Comparison of ENCODE assay signal across 8 cellular contexts in the genomic region with DNA sequence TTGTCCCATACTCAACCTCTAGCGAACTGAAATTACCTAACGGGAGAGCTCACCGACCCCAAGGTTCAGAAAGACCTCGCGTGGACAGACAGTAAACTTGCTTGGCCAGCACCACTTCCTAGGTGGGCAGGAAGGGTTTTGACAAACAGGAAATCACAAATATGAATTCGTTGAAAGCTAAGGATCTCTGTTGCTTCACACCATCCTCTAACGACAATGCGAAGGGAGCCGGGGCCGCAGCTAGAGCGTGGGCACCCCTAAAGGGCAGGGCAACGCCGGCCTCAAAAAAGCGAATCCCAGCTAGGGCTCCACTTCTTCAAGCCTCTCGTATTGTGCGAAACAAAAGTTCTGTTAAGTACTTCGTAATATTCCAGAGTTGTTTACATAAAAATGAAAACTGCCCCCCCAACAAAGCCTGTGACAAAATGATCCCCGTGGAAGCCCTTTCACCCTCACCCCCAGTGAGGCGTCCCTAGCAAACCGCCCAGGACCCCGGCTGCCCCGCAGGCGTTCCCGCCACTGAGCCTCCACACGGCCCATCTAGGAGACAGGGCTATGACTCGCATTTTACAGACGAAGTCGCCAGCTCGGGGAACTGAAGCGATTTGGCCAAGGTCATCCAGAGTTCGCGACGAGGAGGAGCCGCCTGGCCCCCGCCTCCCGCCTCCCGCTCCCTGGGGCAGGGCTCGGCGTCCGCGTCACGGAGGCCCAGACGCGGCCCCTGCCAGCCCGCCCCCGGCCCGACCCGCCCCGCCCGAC. TPM values are rescaled to one million over a fixed set of nuclear protein-coding genes. Genes with fewer than 3 reads are reported as not detected.
DNase-seq lines count a peak whose midpoint lies in the region; ATAC-seq, FAIRE-seq and TF ChIP-seq lines count a peak whose summit lies in the region.

No MANE protein-coding gene starts in this region.

- peaks cover 40% of the 10 kb centered on the region for H3K4me1 ChIP-seq in HepG2 (ENCODE audit: insufficient read depth, low read length)

- no peak overlapping the region for H2AFZ ChIP-seq in HepG2 (ENCODE audit: low read length)

- H3K27ac ChIP-seq in coronary artery (peak overlapping the region; percentile 95 to 99), HepG2 (ENCODE audit: extremely low read length, insufficient read depth, low read length) (peak overlapping the region; percentile 71)

- H3K9me3 ChIP-seq in HepG2 (ENCODE audit: low read length) = no peaks in the 10 kb centered on the region

- 3% methylated on average over 18 of the region's 50 CpGs for WGBS in HepG2 (ENCODE audit: low lambda C conversion rate)

- peak overlapping the region; percentile 100 for H3K4me2 ChIP-seq in HepG2 (ENCODE audit: low read depth, low read length)

- peak overlapping the region; percentile 97 for H3K27ac Mint-ChIP-seq in activated CD4-positive, alpha-beta T cell treated with anti-CD3 and anti-CD28 coated beads, Interleukin-2, amount 10 ng/mL, durations not matched to agents 24 days and 14 days

- CTCF ChIA-PET in HepG2 (lab: Yijun Ruan, JAX; ENCODE audit: low intra/inter-chr PET ratio, low total read pairs) = no interaction called here

- peak overlapping the region; percentile 74 for H3K9ac ChIP-seq in HepG2 (ENCODE audit: insufficient read depth, low read depth, low read length)

- TF ChIP-seq POLR2A in HepG2 (IDR thresholded peaks at IDR 0.05; ENCODE audit: insufficient read depth in 1 of 2, low read depth in 2 of 2, low read length in 2 of 2) = peak in 1 of 2 experiments; percentile 30; a peak in 2 of 4 replicates

- POLR2A ChIA-PET in HepG2 (lab: Yijun Ruan, JAX) = interaction anchor here (0.7 to 1.9 kb wide), 12 partner anchors 18 to 124 kb away, joined by 3 to 7 read pairs (median 4); a partner anchor contains a TSS

- no peaks in the 10 kb centered on the region; a peak in 1 of 5 replicates for H3K27me3 ChIP-seq in HepG2 (ENCODE audit: control insufficient read depth in 1 of 2, insufficient read depth in 2 of 2, low read length in 2 of 2)

- peaks cover 24% of the 10 kb centered on the region for H3K4me1 Mint-ChIP-seq in activated CD4-positive, alpha-beta T cell treated with anti-CD3 and anti-CD28 coated beads, Interleukin-2, amount 10 ng/mL, durations not matched to agents 24 days and 14 days

- TF ChIP-seq EP300 in HepG2 (IDR thresholded peaks at IDR 0.05; ENCODE audit: low read depth in 2 of 2, low read length in 2 of 2) = 0 out of 4 replicates have a peak, but pooled peaks of 1 of the 2 experiments have one; percentile 22
- no peak for TF ChIP-seq EP300 in HepG2 (CRISPR knock-in tag; IDR thresholded peaks at IDR 0.05; ENCODE audit: borderline replicate concordance)

- in situ Hi-C loops in HepG2 (cut with HindIII; ENCODE audit: extremely low pct_ligation_motif_present, low pct_unique_long_range_greater_than_20kb) = no loop called here

- peaks cover 31% of the 10 kb centered on the region for H3K36me3 Mint-ChIP-seq in activated CD4-positive, alpha-beta T cell treated with anti-CD3 and anti-CD28 coated beads, Interleukin-2, amount 10 ng/mL, durations not matched to agents 24 days and 14 days (ENCODE audit: low read depth)

- FAIRE-seq in HepG2 (lab: Jason Lieb, UNC) = no peak

- TF ChIP-seq CTCF in coronary artery (IDR thresholded peaks at IDR 0.05) (no peak), HepG2 (CRISPR knock-in tag; IDR thresholded peaks at IDR 0.05) (no peak)

- peaks cover 1 to 23% of the 10 kb centered on the region in 2 experiments; a peak in 4 of 5 replicates for H3K36me3 ChIP-seq in HepG2 (replicated peaks in 1 of 2; ENCODE audit: control insufficient read depth in 1 of 2, insufficient read depth in 2 of 2, low read length in 2 of 2)

- no peaks in the 10 kb centered on the region for H3K9me3 Mint-ChIP-seq in activated CD4-positive, alpha-beta T cell treated with anti-CD3 and anti-CD28 coated beads, Interleukin-2, amount 10 ng/mL, durations not matched to agents 24 days and 14 days

- H3K27me3 Mint-ChIP-seq in activated CD4-positive, alpha-beta T cell treated with anti-CD3 and anti-CD28 coated beads, Interleukin-2, amount 10 ng/mL, durations not matched to agents 24 days and 14 days = peaks cover 3% of the 10 kb centered on the region

- ATAC-seq in HG02943 (IDR thresholded peaks at IDR 0.05; ENCODE audit: low read depth, unreplicated experiment) (peak; percentile 61), HepG2 (peak; percentile 87)

- intact Hi-C loops in activated CD4-positive, alpha-beta T cell treated with anti-CD3 and anti-CD28 coated beads, Interleukin-2, amount 10 ng/mL, durations not matched to agents 24 days and 14 days (cut with micrococcal nuclease) = loop anchor here (1.0 to 5.0 kb wide), 6 partner anchors 35 to 221 kb away; a partner anchor contains a TSS
- intact Hi-C loops in HepG2 (cut with micrococcal nuclease; ENCODE audit: unreplicated experiment) = loop anchor here (5.0 kb wide), 2 partner anchors 35 to 180 kb away; a partner anchor contains a TSS

- H4K20me1 ChIP-seq in HepG2 (ENCODE audit: insufficient read depth, low read length) = no peaks in the 10 kb centered on the region

- no TSS peak for BruUV-seq in HepG2 (replicated peaks; lab: Mats Ljungman, UMichigan)

- peak overlapping the region; percentile 97 for H3K4me3 Mint-ChIP-seq in activated CD4-positive, alpha-beta T cell treated with anti-CD3 and anti-CD28 coated beads, Interleukin-2, amount 10 ng/mL, durations not matched to agents 24 days and 14 days

- DNase-seq in NCI-H82 (lab: John Stamatoyannopoulos, UW) (peak; percentile 83), NCI-H82 treated with DMSO at 0.1 percent for 48 hours (lab: John Stamatoyannopoulos, UW; ENCODE audit: unreplicated experiment) (no peak), NCI-H2196 treated with DMSO at 0.1 percent for 48 hours (lab: John Stamatoyannopoulos, UW; ENCODE audit: unreplicated experiment) (peak; percentile 46), coronary artery (ENCODE audit: low spot score) (peak; percentile 96), HepG2 (ENCODE audit: low spot score) (peak; percentile 85)
- peak; percentile 95 for DNase-seq in activated CD4-positive, alpha-beta T cell treated with anti-CD3 and anti-CD28 coated beads, Interleukin-2, amount 10 ng/mL, durations not matched to agents 24 days and 14 days
- DNase-seq in stimulated activated CD4-positive, alpha-beta T cell treated with anti-CD3 and anti-CD28 coated beads, Interleukin-2, amount 100 ng/mL, for 48 hours = peak; percentile 68 to 74

- H3K4me3 ChIP-seq in coronary artery (peak overlapping the region; percentile 79), HepG2 (replicated peaks in 1 of 3; ENCODE audit: insufficient read depth in 1 of 3, low read depth in 2 of 3, low read length in 3 of 3) (peak overlapping the region; percentile 83 to 93 (median 85))

- H3K79me2 ChIP-seq in HepG2 (ENCODE audit: insufficient read depth, low read length) = peaks cover 27% of the 10 kb centered on the region

- no peak for TF ChIP-seq RAD21 in HepG2 (CRISPR knock-in tag; IDR thresholded peaks at IDR 0.05)

RNA-seq across cellular contexts. Expression of a gene that starts 0.5 kb away (rescaled TPM):
- total RNA-seq in activated CD4-positive, alpha-beta T cell treated with anti-CD3 and anti-CD28 coated beads, Interleukin-2, amount 10 ng/mL, durations not matched to agents 24 days and 14 days = 45.5 and 46.5 TPM in 2 replicates
- 37.3 and 43.9 TPM in 2 replicates for total RNA-seq in HepG2 (2016; rRNA removed; fragmentation: Illumina TruSeq; extraction: Trizol)
- 7.8 and 8.3 TPM in 2 replicates for total RNA-seq in HepG2 (2016; cell fraction: cytosol; rRNA removed; fragmentation: Illumina TruSeq; extraction: Trizol; ENCODE audit: low read depth)
- total RNA-seq in HepG2 (2016; cell fraction: insoluble cytoplasmic fraction; rRNA removed; fragmentation: Illumina TruSeq; extraction: Trizol) = 35.6 and 36.6 TPM in 2 replicates
- total RNA-seq in HepG2 (2016; cell fraction: membrane; rRNA removed; fragmentation: Illumina TruSeq; extraction: Trizol) = 26.4 and 26.5 TPM in 2 replicates
- total RNA-seq in HepG2 (2016; cell fraction: nucleus; rRNA removed; fragmentation: Illumina TruSeq; extraction: Trizol) = 40.0 and 44.1 TPM in 2 replicates
- 20.8 and 28.2 TPM in 2 replicates for polyA plus RNA-seq in HepG2 (2011; rRNA removed)
- polyA plus RNA-seq in HepG2 (2011; cell fraction: cytosol; rRNA removed) = 17.0 and 17.8 TPM in 2 replicates
- polyA plus RNA-seq in HepG2 (2011; cell fraction: nucleus; rRNA removed) = 63.0 and 65.8 TPM in 2 replicates
- polyA plus RNA-seq in HepG2 (2012) = 28.9 and 35.1 TPM in 2 replicates
- polyA plus RNA-seq in HepG2 (2016; cell fraction: cytosol; fragmentation: Illumina TruSeq; extraction: Trizol; ENCODE audit: low read depth) = 3.4 TPM in 2 replicates
- polyA plus RNA-seq in HepG2 (2016; cell fraction: insoluble cytoplasmic fraction; fragmentation: Illumina TruSeq; extraction: Trizol; ENCODE audit: low read depth) = 26.9 and 34.3 TPM in 2 replicates
- polyA plus RNA-seq in HepG2 (2016; cell fraction: membrane; fragmentation: Illumina TruSeq; extraction: Trizol; ENCODE audit: low read depth) = 12.0 and 12.5 TPM in 2 replicates
- 50.8 and 58.3 TPM in 2 replicates for polyA plus RNA-seq in HepG2 (2016; cell fraction: nucleus; fragmentation: Illumina TruSeq; extraction: Trizol; ENCODE audit: insufficient read depth, low read depth)
- polyA minus RNA-seq in HepG2 (2011; rRNA and poly(A)+ RNA removed; ENCODE audit: low replicate concordance) = 85.2 and 180 TPM in 2 replicates
- polyA minus RNA-seq in HepG2 (2011; cell fraction: cytosol; rRNA and poly(A)+ RNA removed) = 19.0 and 20.2 TPM in 2 replicates
- polyA minus RNA-seq in HepG2 (2011; cell fraction: nucleus; rRNA and poly(A)+ RNA removed) = 73.1 and 81.1 TPM in 2 replicates

RNA-seq across cellular contexts. Expression of a gene that starts 5.0 kb away (rescaled TPM):
- not detected in 2 replicates for total RNA-seq in activated CD4-positive, alpha-beta T cell treated with anti-CD3 and anti-CD28 coated beads, Interleukin-2, amount 10 ng/mL, durations not matched to agents 24 days and 14 days
- total RNA-seq in HepG2 (2016; rRNA removed; fragmentation: Illumina TruSeq; extraction: Trizol) = 0.02 TPM in 1 of 2 replicates, not detected in the other
- total RNA-seq in HepG2 (2016; cell fraction: cytosol; rRNA removed; fragmentation: Illumina TruSeq; extraction: Trizol; ENCODE audit: low read depth) = not detected in 2 replicates
- total RNA-seq in HepG2 (2016; cell fraction: insoluble cytoplasmic fraction; rRNA removed; fragmentation: Illumina TruSeq; extraction: Trizol) = 0.02 TPM in 1 of 2 replicates, not detected in the other
- 0.03 TPM in 1 of 2 replicates, not detected in the other for total RNA-seq in HepG2 (2016; cell fraction: membrane; rRNA removed; fragmentation: Illumina TruSeq; extraction: Trizol)
- 0.12 and 0.16 TPM in 2 replicates for total RNA-seq in HepG2 (2016; cell fraction: nucleus; rRNA removed; fragmentation: Illumina TruSeq; extraction: Trizol)
- 0.08 and 0.22 TPM in 2 replicates for polyA plus RNA-seq in HepG2 (2011; rRNA removed)
- 0.01 and 0.03 TPM in 2 replicates for polyA plus RNA-seq in HepG2 (2011; cell fraction: cytosol; rRNA removed)
- polyA plus RNA-seq in HepG2 (2011; cell fraction: nucleus; rRNA removed) = 1.2 and 1.4 TPM in 2 replicates
- 0.09 and 0.15 TPM in 2 replicates for polyA plus RNA-seq in HepG2 (2012)
- not detected in 2 replicates for polyA plus RNA-seq in HepG2 (2016; cell fraction: cytosol; fragmentation: Illumina TruSeq; extraction: Trizol; ENCODE audit: low read depth)
- not detected in 2 replicates for polyA plus RNA-seq in HepG2 (2016; cell fraction: insoluble cytoplasmic fraction; fragmentation: Illumina TruSeq; extraction: Trizol; ENCODE audit: low read depth)
- not detected in 2 replicates for polyA plus RNA-seq in HepG2 (2016; cell fraction: membrane; fragmentation: Illumina TruSeq; extraction: Trizol; ENCODE audit: low read depth)
- 0.12 and 0.25 TPM in 2 replicates for polyA plus RNA-seq in HepG2 (2016; cell fraction: nucleus; fragmentation: Illumina TruSeq; extraction: Trizol; ENCODE audit: insufficient read depth, low read depth)
- 0.07 and 0.16 TPM in 2 replicates for polyA minus RNA-seq in HepG2 (2011; rRNA and poly(A)+ RNA removed; ENCODE audit: low replicate concordance)
- not detected in 2 replicates for polyA minus RNA-seq in HepG2 (2011; cell fraction: cytosol; rRNA and poly(A)+ RNA removed)
- polyA minus RNA-seq in HepG2 (2011; cell fraction: nucleus; rRNA and poly(A)+ RNA removed) = 0.25 and 0.26 TPM in 2 replicates
